Comparison of ENCODE assay signal across 20 cellular contexts in genomic region chr22:32333769-32334639, GRCh38. TPM values are rescaled to one million over a fixed set of nuclear protein-coding genes. Genes with fewer than 3 reads are reported as not detected.
DNase-seq lines count a peak whose midpoint lies in the region; ATAC-seq and TF ChIP-seq lines count a peak whose summit lies in the region.
"Had no signal": no experiment of that assay in that cellular context is flagged by ENCODE, and none has a peak within 500 bp of the region (broad histone marks: within the 10 kb centered on the region; RNA-seq: fewer than 3 reads in every experiment).

No MANE protein-coding gene starts in this region.

- TF ChIP-seq CTCF in sigmoid colon (IDR thresholded peaks at IDR 0.05): no peak
- TF ChIP-seq CTCF in progenitor cell of endocrine pancreas (IDR thresholded peaks at IDR 0.05; ENCODE audit: unreplicated experiment): no peak

- intact Hi-C loops in sigmoid colon (cut with DNase I): no loop called here

- TF ChIP-seq EP300 in sigmoid colon (IDR thresholded peaks at IDR 0.05): no peak

- peaks cover 11% of the 10 kb centered on the region for H3K27me3 Mint-ChIP-seq in activated CD8-positive, alpha-beta memory T cell treated with anti-CD3 and anti-CD28 coated beads, Interleukin-2, amount 10 ng/mL, durations not matched to agents 7 days and 5 days
- H3K27me3 Mint-ChIP-seq in natural killer cell treated with Interleukin-12 subunit alpha and Interleukin-12 subunit beta and Interleukin-15 and Interleukin-18, amount 100 ng/mL, for 72 hours: peaks cover 18 to 26% of the 10 kb centered on the region in 2 donors
- H3K27me3 Mint-ChIP-seq in progenitor cell of endocrine pancreas: peaks cover 21% of the 10 kb centered on the region

- H3K4me1 Mint-ChIP-seq in activated CD8-positive, alpha-beta memory T cell treated with anti-CD3 and anti-CD28 coated beads, Interleukin-2, amount 10 ng/mL, durations not matched to agents 7 days and 5 days: no peaks in the 10 kb centered on the region
- H3K4me1 Mint-ChIP-seq in natural killer cell treated with Interleukin-12 subunit alpha and Interleukin-12 subunit beta and Interleukin-15 and Interleukin-18, amount 100 ng/mL, for 72 hours (ENCODE audit: low read depth in 2 of 2): no peaks in the 10 kb centered on the region
- peaks cover 11% of the 10 kb centered on the region for H3K4me1 Mint-ChIP-seq in progenitor cell of endocrine pancreas (ENCODE audit: low read depth)
- H3K4me1 Mint-ChIP-seq: CD8-positive, alpha-beta memory T cell; IgD-negative memory B cell had no signal

- no peaks in the 10 kb centered on the region for H3K36me3 Mint-ChIP-seq in activated CD8-positive, alpha-beta memory T cell treated with anti-CD3 and anti-CD28 coated beads, Interleukin-2, amount 10 ng/mL, durations not matched to agents 7 days and 5 days
- H3K36me3 Mint-ChIP-seq in natural killer cell treated with Interleukin-12 subunit alpha and Interleukin-12 subunit beta and Interleukin-15 and Interleukin-18, amount 100 ng/mL, for 72 hours: no peaks in the 10 kb centered on the region
- no peaks in the 10 kb centered on the region for H3K36me3 Mint-ChIP-seq in progenitor cell of endocrine pancreas (ENCODE audit: insufficient read depth)
- H3K36me3 Mint-ChIP-seq: CD8-positive, alpha-beta memory T cell; IgD-negative memory B cell had no signal

- no peak overlapping the region for H3K27ac ChIP-seq in sigmoid colon
- H3K27ac ChIP-seq: 22Rv1, BLaER1 had no signal

- no peak overlapping the region for H3K4me3 Mint-ChIP-seq in activated CD8-positive, alpha-beta memory T cell treated with anti-CD3 and anti-CD28 coated beads, Interleukin-2, amount 10 ng/mL, durations not matched to agents 7 days and 5 days
- H3K4me3 Mint-ChIP-seq in natural killer cell treated with Interleukin-12 subunit alpha and Interleukin-12 subunit beta and Interleukin-15 and Interleukin-18, amount 100 ng/mL, for 72 hours: no peak overlapping the region
- no peak overlapping the region for H3K4me3 Mint-ChIP-seq in progenitor cell of endocrine pancreas (ENCODE audit: low read depth)
- H3K4me3 Mint-ChIP-seq: CD8-positive, alpha-beta memory T cell; IgD-negative memory B cell had no signal

- H3K4me3 ChIP-seq in sigmoid colon: no peak overlapping the region
- H3K4me3 ChIP-seq: BLaER1 had no signal

- peaks cover 0 to 7% (median 0%) of the 10 kb centered on the region in 3 donors for H3K27me3 ChIP-seq in sigmoid colon
- H3K27me3 ChIP-seq: BLaER1 had no signal

- no peak overlapping the region for H3K27ac Mint-ChIP-seq in activated CD8-positive, alpha-beta memory T cell treated with anti-CD3 and anti-CD28 coated beads, Interleukin-2, amount 10 ng/mL, durations not matched to agents 7 days and 5 days
- H3K27ac Mint-ChIP-seq in natural killer cell treated with Interleukin-12 subunit alpha and Interleukin-12 subunit beta and Interleukin-15 and Interleukin-18, amount 100 ng/mL, for 72 hours: no peak overlapping the region
- no peak overlapping the region for H3K27ac Mint-ChIP-seq in progenitor cell of endocrine pancreas
- H3K27ac Mint-ChIP-seq: CD8-positive, alpha-beta memory T cell; IgD-negative memory B cell had no signal

- no peaks in the 10 kb centered on the region for H3K36me3 ChIP-seq in sigmoid colon
- H3K36me3 ChIP-seq: BLaER1 had no signal

- WGBS in sigmoid colon, 2 donors: 66 to 76% methylated on average over 12 of the region's 12 CpGs

- no peaks in the 10 kb centered on the region for H3K9me3 Mint-ChIP-seq in activated CD8-positive, alpha-beta memory T cell treated with anti-CD3 and anti-CD28 coated beads, Interleukin-2, amount 10 ng/mL, durations not matched to agents 7 days and 5 days (ENCODE audit: low read depth)
- no peaks in the 10 kb centered on the region for H3K9me3 Mint-ChIP-seq in natural killer cell treated with Interleukin-12 subunit alpha and Interleukin-12 subunit beta and Interleukin-15 and Interleukin-18, amount 100 ng/mL, for 72 hours
- H3K9me3 Mint-ChIP-seq in progenitor cell of endocrine pancreas (ENCODE audit: low read depth): no peaks in the 10 kb centered on the region
- H3K9me3 Mint-ChIP-seq: CD8-positive, alpha-beta memory T cell had no signal

- no peak for TF ChIP-seq POLR2A in sigmoid colon (IDR thresholded peaks at IDR 0.05)

- H3K9me3 ChIP-seq in sigmoid colon: no peaks in the 10 kb centered on the region
- H3K9me3 ChIP-seq: BLaER1 had no signal

- peaks cover 0 to 14% (median 0%) of the 10 kb centered on the region in 4 donors for H3K4me1 ChIP-seq in sigmoid colon

- CTCF ChIA-PET in activated CD8-positive, alpha-beta memory T cell treated with anti-CD3 and anti-CD28 coated beads, Interleukin-2, amount 10 ng/mL, durations not matched to agents 7 days and 5 days (lab: Charles Lee): interaction anchor here (0.6 kb wide), 1 partner anchor 1922 kb away, joined by 3 read pairs; no protein-coding TSS in a partner anchor

- no peak for ATAC-seq in activated CD8-positive, alpha-beta memory T cell treated with anti-CD3 and anti-CD28 coated beads, Interleukin-2, amount 10 ng/mL, durations not matched to agents 7 days and 5 days
- ATAC-seq in natural killer cell treated with Interleukin-12 subunit alpha and Interleukin-12 subunit beta and Interleukin-15 and Interleukin-18, amount 100 ng/mL, for 72 hours: peak; percentile 8 to 19

- peak; percentile 18 for DNase-seq in activated CD8-positive, alpha-beta memory T cell treated with anti-CD3 and anti-CD28 coated beads, Interleukin-2, amount 10 ng/mL, durations not matched to agents 7 days and 5 days
- DNase-seq in activated CD8-positive, alpha-beta memory T cell treated with anti-CD3 and anti-CD28 coated beads, Interleukin-2, amount 50 U/mL, for 4 hours: no peak
- DNase-seq in ecto neural progenitor cell (ENCODE audit: low spot score) (peak; percentile 41), ureter (ENCODE audit: low spot score) (peak; percentile 26), sigmoid colon (no peak), NCI-H748 treated with DMSO at 0.1 percent for 48 hours (lab: John Stamatoyannopoulos, UW) (no peak), progenitor cell of endocrine pancreas (ENCODE audit: low spot score, unreplicated experiment) (no peak)
- DNase-seq in natural killer cell treated with Interleukin-12 subunit alpha and Interleukin-12 subunit beta and Interleukin-15 and Interleukin-18, amount 100 ng/mL, for 72 hours (ENCODE audit: low spot score): no peak
- DNase-seq: CD8-positive, alpha-beta memory T cell; GF-D8; H7; NCI-H1417 treated with DMSO at 0.1 percent for 48 hours; NCI-H226; NCI-H526; NK-92 treated with Interleukin-12 subunit alpha and Interleukin-12 subunit beta, amount 100 ng/mL, for 24 hours; OCI-M1 had no signal

RNA-seq across cellular contexts. Expression of gene RFPL3, which starts 23.7 kb away (rescaled TPM):
- total RNA-seq in activated CD8-positive, alpha-beta memory T cell treated with anti-CD3 and anti-CD28 coated beads, Interleukin-2, amount 10 ng/mL, durations not matched to agents 7 days and 5 days: not detected
- total RNA-seq in natural killer cell treated with Interleukin-12 subunit alpha and Interleukin-12 subunit beta and Interleukin-15 and Interleukin-18, amount 100 ng/mL, for 72 hours: not detected
- total RNA-seq in ureter: not detected
- not detected for total RNA-seq in sigmoid colon
- not detected for polyA plus RNA-seq in sigmoid colon
- total RNA-seq in progenitor cell of endocrine pancreas: not detected in 2 replicates
- total RNA-seq: CD8-positive, alpha-beta memory T cell; H7; LHCN-M2 had no signal
- polyA plus RNA-seq: CD8-positive, alpha-beta memory T cell; IgD-negative memory B cell had no signal

Comparison
In these comparisons a context has a peak if more than half of its experiments do, and no peak if none do; other contexts are left out.
1. DNase-seq: peak in activated CD8-positive, alpha-beta memory T cell treated with anti-CD3 and anti-CD28 coated beads, Interleukin-2, amount 10 ng/mL, durations not matched to agents 7 days and 5 days (single experiment), ecto neural progenitor cell (single experiment) and ureter (single experiment); none in activated CD8-positive, alpha-beta memory T cell treated with anti-CD3 and anti-CD28 coated beads, Interleukin-2, amount 50 U/mL, for 4 hours (single experiment), natural killer cell treated with Interleukin-12 subunit alpha and Interleukin-12 subunit beta and Interleukin-15 and Interleukin-18, amount 100 ng/mL, for 72 hours (single experiment), sigmoid colon (single experiment), NCI-H748 treated with DMSO at 0.1 percent for 48 hours (single experiment) and progenitor cell of endocrine pancreas (single experiment).